Comparison of ENCODE assay signal across 33 cellular contexts in the genomic region with DNA sequence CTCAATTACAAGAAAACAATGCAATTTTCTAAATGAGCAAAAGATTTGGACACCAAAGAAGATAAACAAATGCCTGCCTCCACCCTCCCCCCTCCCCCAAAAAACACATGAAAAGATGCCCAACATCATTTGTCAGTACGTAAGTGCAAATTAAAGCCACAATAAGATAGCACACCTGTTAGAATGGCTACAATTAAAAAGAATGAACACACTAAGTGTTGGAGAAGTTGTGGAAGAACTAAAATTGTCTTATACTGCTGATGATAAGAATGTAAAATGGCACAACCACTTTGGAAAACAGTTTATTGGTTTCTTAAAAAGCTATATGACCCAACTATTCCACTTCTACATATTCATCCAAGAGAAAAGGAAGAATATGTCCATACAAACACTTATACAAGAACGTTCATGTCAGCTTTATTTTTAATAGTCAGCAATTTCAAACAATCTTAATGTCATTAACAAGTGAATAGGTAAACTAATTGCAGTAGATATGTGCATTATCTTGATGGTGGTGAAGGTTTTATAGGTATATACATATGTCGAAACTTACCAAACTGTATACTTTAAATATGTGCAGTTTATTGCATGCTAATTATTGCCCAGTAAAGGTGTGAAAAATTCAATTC. TPM values are rescaled to one million over a fixed set of nuclear protein-coding genes. Genes with fewer than 3 reads are reported as not detected.
"Had no signal": no experiment of that assay in that cellular context is flagged by ENCODE, and none has a peak within 500 bp of the region (broad histone marks: within the 10 kb centered on the region; RNA-seq: fewer than 3 reads in every experiment).

No MANE protein-coding gene starts in this region.

- H3K4me3 ChIP-seq: ascending aorta, cardiac muscle cell had no signal

- FAIRE-seq: bronchial epithelial cell had no signal

- H3K27me3 ChIP-seq: ascending aorta, cardiac muscle cell had no signal

- H3K36me3 ChIP-seq: ascending aorta, cardiac muscle cell, WERI-Rb-1 had no signal

- H3K27ac ChIP-seq: ascending aorta, cardiac muscle cell, WERI-Rb-1 had no signal

- H3K4me1 ChIP-seq: ascending aorta had no signal

- H3K9me3 ChIP-seq: ascending aorta had no signal

- DNase-seq: activated CD4-positive, alpha-beta memory T cell treated with anti-CD3 and anti-CD28 coated beads, Interleukin-2, amount 10 ng/mL, durations not matched to agents 7 days and 5 days; activated CD4-positive, alpha-beta T cell treated with anti-CD3 and anti-CD28 coated beads for 1 hour; activated CD4-positive, alpha-beta T cell treated with anti-CD3 and anti-CD28 coated beads for 36 hours; activated CD4-positive, alpha-beta T cell treated with anti-CD3 and anti-CD28 coated beads for 48 hours; activated CD4-positive, alpha-beta T cell treated with anti-CD3 and anti-CD28 coated beads, Interleukin-2, amount 10 ng/mL, durations not matched to agents 7 days and 5 days; activated CD4-positive, alpha-beta T cell treated with anti-CD3 and anti-CD28 coated beads, Interleukin-2, amount 50 U/mL, for 48 hours; activated CD4-positive, CD25-positive, alpha-beta regulatory T cell; activated CD8-positive, alpha-beta memory T cell treated with anti-CD3 and anti-CD28 coated beads for 24 hours; activated CD8-positive, alpha-beta memory T cell treated with anti-CD3 and anti-CD28 coated beads, Interleukin-2, amount 10 ng/mL, durations not matched to agents 7 days and 5 days; activated CD8-positive, alpha-beta memory T cell treated with anti-CD3 and anti-CD28 coated beads, Interleukin-2, amount 50 U/mL, for 48 hours; activated CD8-positive, alpha-beta T cell treated with anti-CD3 and anti-CD28 coated beads, Interleukin-2, amount 10 ng/mL, durations not matched to agents 7 days and 5 days; activated effector memory CD4-positive, alpha-beta T cell treated with Interleukin-2 at 50 U/mL for 16 hours; activated gamma-delta T cell; activated naive CD4-positive, alpha-beta T cell treated with anti-CD3 and anti-CD28 coated beads, Interleukin-2, amount 10 ng/mL, durations not matched to agents 7 days and 5 days; activated naive CD4-positive, alpha-beta T cell treated with Interleukin-2 at 50 U/mL for 16 hours; activated naive CD8-positive, alpha-beta T cell treated with anti-CD3 and anti-CD28 coated beads, Interleukin-2, amount 10 ng/mL, durations not matched to agents 7 days and 5 days; activated naive CD8-positive, alpha-beta T cell treated with anti-CD3 and anti-CD28 coated beads, Interleukin-2, amount 50 U/mL, for 24 hours; activated T-cell treated with anti-CD3 and anti-CD28 coated beads, Interleukin-2, amount 50 U/mL, for 24 hours; activated T-cell treated with anti-CD3 and anti-CD28 coated beads, Interleukin-2, amount 50 U/mL, for 48 hours; amygdala; anterior cingulate cortex; caudate nucleus; cerebellar nuclear complex; T-helper 2 cell; T-helper 9 cell; WERI-Rb-1 had no signal

- ATAC-seq: activated CD4-positive, alpha-beta T cell treated with anti-CD3 and anti-CD28 coated beads for 36 hours; activated CD4-positive, CD25-positive, alpha-beta regulatory T cell treated with anti-CD3 and anti-CD28 coated beads, Interleukin-2, amount 50 U/mL, for 24 hours; activated CD8-positive, alpha-beta memory T cell treated with anti-CD3 and anti-CD28 coated beads, Interleukin-2, amount 10 ng/mL, durations not matched to agents 7 days and 5 days; activated CD8-positive, alpha-beta T cell treated with anti-CD3 and anti-CD28 coated beads, Interleukin-2, amount 10 ng/mL, durations not matched to agents 7 days and 5 days; activated naive CD8-positive, alpha-beta T cell treated with anti-CD3 and anti-CD28 coated beads, Interleukin-2, amount 50 U/mL, for 24 hours; WTC11 had no signal

RNA-seq across cellular contexts. Expression of a gene that starts 10.4 kb away (rescaled TPM):
- total RNA-seq: activated CD4-positive, alpha-beta memory T cell treated with anti-CD3 and anti-CD28 coated beads, Interleukin-2, amount 10 ng/mL, durations not matched to agents 7 days and 5 days; activated CD4-positive, alpha-beta T cell treated with anti-CD3 and anti-CD28 coated beads for 36 hours; activated CD4-positive, alpha-beta T cell treated with anti-CD3 and anti-CD28 coated beads, Interleukin-2, amount 10 ng/mL, durations not matched to agents 7 days and 5 days; activated CD8-positive, alpha-beta memory T cell treated with anti-CD3 and anti-CD28 coated beads, Interleukin-2, amount 10 ng/mL, durations not matched to agents 7 days and 5 days; activated CD8-positive, alpha-beta T cell treated with anti-CD3 and anti-CD28 coated beads, Interleukin-2, amount 10 ng/mL, durations not matched to agents 7 days and 5 days; activated naive CD8-positive, alpha-beta T cell treated with anti-CD3 and anti-CD28 coated beads, Interleukin-2, amount 10 ng/mL, durations not matched to agents 7 days and 5 days; activated T-helper 2 cell treated with anti-CD3 and anti-CD28 coated beads, Interferon-gamma antibody, Interleukin-2, Interleukin-4, amounts not matched to agents 10 μg/mL and 5 μg/mL and 100 μg/mL, durations not matched to agents 14 hours and 24 hours and 36 hours; ascending aorta; cardiac muscle cell; chondrocyte; WTC11 had no signal
- polyA plus RNA-seq: cardiac muscle cell had no signal

RNA-seq across cellular contexts. Expression of a gene that starts 21.4 kb away (rescaled TPM):
- total RNA-seq: activated CD4-positive, alpha-beta memory T cell treated with anti-CD3 and anti-CD28 coated beads, Interleukin-2, amount 10 ng/mL, durations not matched to agents 7 days and 5 days; activated CD4-positive, alpha-beta T cell treated with anti-CD3 and anti-CD28 coated beads, Interleukin-2, amount 10 ng/mL, durations not matched to agents 7 days and 5 days; activated CD8-positive, alpha-beta memory T cell treated with anti-CD3 and anti-CD28 coated beads, Interleukin-2, amount 10 ng/mL, durations not matched to agents 7 days and 5 days; activated CD8-positive, alpha-beta T cell treated with anti-CD3 and anti-CD28 coated beads, Interleukin-2, amount 10 ng/mL, durations not matched to agents 7 days and 5 days; activated naive CD8-positive, alpha-beta T cell treated with anti-CD3 and anti-CD28 coated beads, Interleukin-2, amount 10 ng/mL, durations not matched to agents 7 days and 5 days; ascending aorta; cardiac muscle cell; chondrocyte; WTC11 had no signal
- polyA plus RNA-seq: cardiac muscle cell had no signal

RNA-seq across cellular contexts. Expression of a gene that starts 45.9 kb away (rescaled TPM):
- total RNA-seq: bronchial epithelial cell, cardiac muscle cell, chondrocyte had no signal
- polyA plus RNA-seq: cardiac muscle cell had no signal
